ENCODE assay signal across 8 cellular contexts in the genomic region with DNA sequence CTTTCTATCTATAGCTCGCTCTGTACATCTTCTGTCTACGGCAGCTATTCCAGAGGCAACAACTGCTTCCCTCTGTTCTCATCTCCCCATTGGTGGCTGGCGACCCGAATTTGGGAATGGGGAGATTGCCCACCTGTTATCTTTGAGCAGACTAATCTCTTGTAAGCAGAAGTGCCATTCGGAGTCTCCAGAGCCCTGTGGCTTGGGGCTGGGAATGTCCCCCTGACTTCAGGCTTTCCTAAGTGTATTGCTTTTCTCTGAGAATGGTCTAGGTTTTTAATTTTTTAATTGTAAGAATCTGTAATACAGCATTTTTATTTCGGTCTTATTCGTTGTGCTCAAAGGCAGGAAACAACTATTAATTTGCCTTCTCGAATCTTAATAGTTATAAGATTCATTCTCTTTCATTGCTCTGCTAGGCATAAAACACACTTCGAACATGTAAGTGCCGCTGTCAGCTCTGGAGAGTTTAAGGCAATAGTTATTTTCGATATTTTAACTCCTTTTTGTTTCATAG. TPM values are rescaled to one million over a fixed set of nuclear protein-coding genes. Genes with fewer than 3 reads are reported as not detected.
DNase-seq lines count a peak whose midpoint lies in the region; ATAC-seq and TF ChIP-seq lines count a peak whose summit lies in the region.

No MANE protein-coding gene starts in this region.

- 2 to 3% methylated on average over 11 of the region's 11 CpGs for WGBS in lung, 2 donors

- peak overlapping the region; percentile 98 for H2AFZ ChIP-seq in Loucy (ENCODE audit: low read length)

- peaks cover 16% of the 10 kb centered on the region for H3K4me1 Mint-ChIP-seq in type B pancreatic cell (ENCODE audit: unreplicated experiment)

- H3K9me2 ChIP-seq in Loucy (replicated peaks; ENCODE audit: low read depth, low read length), result no peaks in the 10 kb centered on the region

- H4K20me1 ChIP-seq in Loucy (ENCODE audit: insufficient read depth, low read length, poor library complexity, severe bottlenecking), result no peaks in the 10 kb centered on the region

- peak overlapping the region; percentile 97 for H3K4me3 Mint-ChIP-seq in type B pancreatic cell

- no peaks in the 10 kb centered on the region for H3F3A ChIP-seq in Loucy (ENCODE audit: low read depth)

- DNase-seq in BE2C, result no peak
- DNase-seq in GM20000 (ENCODE audit: low spot score), result peak; percentile 31
- no peak for DNase-seq in cardiac fibroblast (ENCODE audit: low read depth in 2 of 2)
- no peak for DNase-seq in lung (ENCODE audit: low spot score)
- no peak for DNase-seq in type B pancreatic cell (ENCODE audit: extremely low spot score, unreplicated experiment)
- no peak for DNase-seq in NCI-H1694 (lab: John Stamatoyannopoulos, UW)
- DNase-seq in stimulated activated naive CD4-positive, alpha-beta T cell treated with Interleukin-2 at 50 U/mL for 16 hours (lab: John Stamatoyannopoulos, UW), result no peak

- H3K4me2 ChIP-seq in Loucy (ENCODE audit: low read depth, low read length, poor library complexity, severe bottlenecking), result peak overlapping the region; percentile 88

- H3K36me3 ChIP-seq in BE2C, result no peaks in the 10 kb centered on the region
- H3K36me3 ChIP-seq in Loucy (ENCODE audit: insufficient read depth, low read length), result no peaks in the 10 kb centered on the region
- H3K36me3 ChIP-seq in lung (ENCODE audit: control insufficient read depth in 2 of 2, insufficient read depth in 2 of 2, low read length in 2 of 2), result peaks cover 0 to 2% of the 10 kb centered on the region in 2 donors

- peaks cover 22% of the 10 kb centered on the region for H3K79me2 ChIP-seq in Loucy (ENCODE audit: insufficient read depth, low read length)

- H3K9me3 Mint-ChIP-seq in type B pancreatic cell, result no peaks in the 10 kb centered on the region

- peaks cover 8% of the 10 kb centered on the region for H3K36me3 Mint-ChIP-seq in type B pancreatic cell

- H3K9me3 ChIP-seq in BE2C (no peaks in the 10 kb centered on the region), Loucy (ENCODE audit: insufficient read depth, low read depth, low read length) (no peaks in the 10 kb centered on the region), lung (ENCODE audit: control insufficient read depth in 2 of 2, insufficient read depth in 1 of 2, low read length in 1 of 2) (no peaks in the 10 kb centered on the region)

- no peak for ATAC-seq in lung (ENCODE audit: insufficient read depth, low FRiP score)

- H3K4me1 ChIP-seq in BE2C (no peaks in the 10 kb centered on the region), Loucy (ENCODE audit: insufficient read depth, low read length, poor library complexity, severe bottlenecking) (peaks cover 34% of the 10 kb centered on the region), lung (ENCODE audit: control insufficient read depth in 2 of 2, insufficient read depth in 2 of 2, low read length in 2 of 2) (peaks cover 2 to 3% of the 10 kb centered on the region in 2 donors)

- H3K27me3 ChIP-seq in BE2C (no peaks in the 10 kb centered on the region), Loucy (ENCODE audit: insufficient read depth, low read length, poor library complexity, severe bottlenecking) (no peaks in the 10 kb centered on the region), lung (ENCODE audit: control insufficient read depth, insufficient read depth) (no peaks in the 10 kb centered on the region)

- peak overlapping the region; percentile 92 for H3K27ac Mint-ChIP-seq in type B pancreatic cell

- TF ChIP-seq CTCF in BE2C (IDR thresholded peaks at IDR 0.05; ENCODE audit: low read depth, low read length) (no peak), GM20000 (IDR thresholded peaks at IDR 0.05; ENCODE audit: extremely low read depth, missing control alignments) (no peak), Loucy (conservative IDR thresholded peaks at IDR 0.05; ENCODE audit: low read length) (no peak), cardiac fibroblast (IDR thresholded peaks at IDR 0.05; ENCODE audit: low read depth, low read length) (no peak), lung (IDR thresholded peaks at IDR 0.05; ENCODE audit: control extremely low read depth, extremely low read depth) (no peak), type B pancreatic cell (conservative IDR thresholded peaks at IDR 0.05) (no peak)

- H3K27ac ChIP-seq in lung (ENCODE audit: low read depth in 1 of 2, low read length in 1 of 2), result peak overlapping the region; percentile 79 to 92

- H3K9ac ChIP-seq in Loucy (ENCODE audit: low read depth, low read length, poor library complexity, severe bottlenecking), result peak overlapping the region; percentile 84

- H3K27me3 Mint-ChIP-seq in type B pancreatic cell, result no peaks in the 10 kb centered on the region

- H3K4me3 ChIP-seq in BE2C (ENCODE audit: low read depth, low read length), result peak overlapping the region; percentile 97
- H3K4me3 ChIP-seq in Loucy (ENCODE audit: low read length, poor library complexity, severe bottlenecking), result peak overlapping the region; percentile 86
- H3K4me3 ChIP-seq in cardiac fibroblast (replicated peaks in 1 of 2; ENCODE audit: low read depth in 2 of 2, low read length in 2 of 2), result peak overlapping the region; percentile 75 to 80
- H3K4me3 ChIP-seq in lung, result peak overlapping the region; percentile 78

RNA-seq across cellular contexts. Expression of a gene that starts 0.4 kb away (rescaled TPM):
- 3.8 TPM for polyA plus RNA-seq in BE2C (2012; ENCODE audit: insufficient read depth, insufficient read length, low read depth)
- 10 to 100 TPM; 14.6 to 24.0 TPM for total RNA-seq in lung
- polyA plus RNA-seq in lung, result 1 to 10 TPM; 4.3 to 7.6 TPM
- total RNA-seq in type B pancreatic cell (ENCODE audit: low replicate concordance), result 17.8 and 24.4 TPM in 2 replicates
